1 cellular context compared by ENCODE assay signal in the genomic region with DNA sequence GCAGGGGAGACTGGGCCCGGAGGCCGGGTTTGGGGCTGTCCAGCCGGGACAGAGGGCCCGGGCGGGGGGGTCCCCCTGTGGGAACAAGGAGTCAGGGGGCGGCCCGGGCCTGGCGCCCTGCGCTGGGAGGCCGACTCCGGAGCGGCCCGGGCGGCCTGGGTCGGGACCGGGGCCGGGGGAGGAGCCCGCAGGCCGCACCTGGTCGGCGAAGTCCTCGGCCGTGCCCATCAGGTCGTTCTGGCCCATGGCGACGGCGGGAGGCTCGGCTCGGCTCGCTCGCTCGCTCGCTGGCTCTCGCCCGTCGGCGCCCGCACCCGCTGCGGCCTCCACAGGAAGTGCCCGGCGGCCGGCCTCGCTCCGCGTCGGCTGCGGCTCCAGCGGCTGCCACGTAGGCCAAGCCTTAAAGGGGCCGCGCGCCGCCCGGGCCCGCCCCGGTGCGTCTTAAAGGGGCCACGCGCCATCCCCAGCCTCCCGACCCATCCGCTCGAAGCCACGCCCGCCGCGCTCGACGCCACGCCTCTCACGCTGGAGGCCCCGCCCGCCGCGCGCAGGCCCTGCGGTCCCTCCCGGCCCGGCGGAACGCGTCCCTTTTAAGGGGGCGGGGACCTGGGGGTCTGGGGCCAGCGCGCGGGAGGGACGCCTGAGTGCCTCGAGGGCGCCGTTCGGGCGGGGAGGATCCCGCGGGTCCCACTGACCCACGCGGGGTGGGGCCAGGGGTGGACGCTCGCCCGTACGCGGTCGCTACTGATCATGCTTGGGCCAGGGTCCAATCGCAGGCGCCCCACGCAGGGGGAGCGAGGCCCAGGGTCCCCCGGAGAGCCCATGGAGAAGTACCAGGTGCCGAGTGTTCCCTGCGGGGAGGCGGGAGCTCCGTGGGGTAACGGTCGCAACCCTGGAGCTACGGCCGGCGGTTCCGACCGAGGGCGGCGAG.
TF ChIP-seq lines count a peak whose summit lies in the region.

STKLD1 (plus strand) TSS at position 643 of the 931 bp plus-strand sequence; CDS start at position 751, 108 bp downstream.
SURF4 (minus strand) TSS at position 337 of the 931 bp plus-strand sequence; CDS start at position 246, 91 bp downstream.

TF ChIP-seq in HEK293, 187 proteins besides CTCF, POLR2A, EP300 and RAD21 (continued from another document):
- TF ChIP-seq, protein P1, sequence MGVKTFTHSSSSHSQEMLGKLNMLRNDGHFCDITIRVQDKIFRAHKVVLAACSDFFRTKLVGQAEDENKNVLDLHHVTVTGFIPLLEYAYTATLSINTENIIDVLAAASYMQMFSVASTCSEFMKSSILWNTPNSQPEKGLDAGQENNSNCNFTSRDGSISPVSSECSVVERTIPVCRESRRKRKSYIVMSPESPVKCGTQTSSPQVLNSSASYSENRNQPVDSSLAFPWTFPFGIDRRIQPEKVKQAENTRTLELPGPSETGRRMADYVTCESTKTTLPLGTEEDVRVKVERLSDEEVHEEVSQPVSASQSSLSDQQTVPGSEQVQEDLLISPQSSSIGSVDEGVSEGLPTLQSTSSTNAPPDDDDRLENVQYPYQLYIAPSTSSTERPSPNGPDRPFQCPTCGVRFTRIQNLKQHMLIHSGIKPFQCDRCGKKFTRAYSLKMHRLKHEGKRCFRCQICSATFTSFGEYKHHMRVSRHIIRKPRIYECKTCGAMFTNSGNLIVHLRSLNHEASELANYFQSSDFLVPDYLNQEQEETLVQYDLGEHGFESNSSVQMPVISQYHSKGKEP (tag by site-specific recombination; IDR thresholded peaks at IDR 0.05), result 0 out of 2 replicates have a peak, but pooled peaks have one; percentile 20
- TF ChIP-seq ZXDB (tag by site-specific recombination; IDR thresholded peaks at IDR 0.05), result 0 out of 2 replicates have a peak, but pooled peaks have one; percentile 31
- TF ChIP-seq ZNF792 (tag by site-specific recombination; IDR thresholded peaks at IDR 0.05), result no peak
- TF ChIP-seq ZNF148 (tag by site-specific recombination; IDR thresholded peaks at IDR 0.05; ENCODE audit: borderline replicate concordance), result no peak
- TF ChIP-seq ZSCAN30 (tag by site-specific recombination; IDR thresholded peaks at IDR 0.05), result peak; percentile 79; the same call in 1 of the 2 replicates
